8 cellular contexts compared by ENCODE assay signal in the genomic region with DNA sequence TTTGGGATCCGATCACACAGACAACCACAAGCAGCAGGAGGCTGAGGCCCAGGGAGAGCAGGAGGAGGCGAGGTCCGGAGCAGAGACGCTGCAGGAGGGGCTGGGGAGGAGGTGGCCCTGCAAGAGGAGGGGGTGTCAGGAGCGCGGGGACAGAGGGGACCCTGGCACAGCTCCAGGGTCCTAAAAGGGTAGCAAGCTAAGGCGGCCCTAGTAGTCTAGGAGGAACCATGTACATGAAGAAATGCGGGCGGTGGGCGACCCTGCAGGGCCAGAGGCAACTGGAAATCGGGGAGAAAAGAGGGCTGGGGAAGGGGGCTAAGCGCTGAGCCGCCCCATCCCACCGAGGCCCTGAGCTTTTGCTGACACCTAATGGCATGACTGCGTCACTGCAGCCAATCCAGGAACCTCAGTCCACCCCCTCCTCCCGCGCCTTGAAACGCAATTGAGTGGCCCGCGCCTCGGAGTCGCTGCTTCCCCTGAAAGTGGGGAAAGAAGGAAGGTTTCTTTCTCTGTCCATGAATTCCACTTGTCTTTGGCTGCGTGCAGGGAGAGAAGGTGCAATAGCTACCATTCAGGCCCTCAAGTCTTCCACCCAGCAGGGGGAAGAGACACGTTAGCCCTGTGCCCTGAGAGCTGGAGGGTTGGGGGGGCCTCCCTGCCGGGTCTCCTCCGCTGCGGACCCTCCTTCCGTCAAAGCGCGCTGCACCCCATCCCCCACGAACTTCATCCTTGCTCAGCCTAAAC. TPM values are rescaled to one million over a fixed set of nuclear protein-coding genes. Genes with fewer than 3 reads are reported as not detected.
A peak's percentile ranks its signal among the peaks of the same experiment; 100 is the strongest.
DNase-seq lines count a peak whose midpoint lies in the region; ATAC-seq and TF ChIP-seq lines count a peak whose summit lies in the region.

No MANE protein-coding gene starts in this region.

- no peak overlapping the region for H3K27ac Mint-ChIP-seq in Calu3 (ENCODE audit: unreplicated experiment)

- peaks cover 12% of the 10 kb centered on the region for H3K4me1 ChIP-seq in SJSA1 (replicated peaks)

- H3K27me3 Mint-ChIP-seq in Calu3 (ENCODE audit: unreplicated experiment): no peaks in the 10 kb centered on the region

- H3K4me1 Mint-ChIP-seq in Calu3 (ENCODE audit: low read depth, unreplicated experiment): no peaks in the 10 kb centered on the region

- no peak overlapping the region for H3K4me3 Mint-ChIP-seq in Calu3 (ENCODE audit: low read depth, unreplicated experiment)

- peaks cover 10% of the 10 kb centered on the region for H3K27me3 ChIP-seq in SJSA1 (replicated peaks)

- no peaks in the 10 kb centered on the region for H3K9me3 Mint-ChIP-seq in Calu3 (ENCODE audit: low read depth, unreplicated experiment)

- H3K9me3 ChIP-seq in SJSA1 (replicated peaks): no peaks in the 10 kb centered on the region

- H3K36me3 ChIP-seq in SJSA1: no peaks in the 10 kb centered on the region

- DNase-seq in Calu3 (peak; percentile 62), SJSA1 (ENCODE audit: low read depth in 1 of 2, low spot score in 2 of 2) (peak in 1 of 2 experiments; percentile 44), glomerular visceral epithelial cell (ENCODE audit: extremely low spot score) (peak; percentile 65), omental fat pad (ENCODE audit: low spot score) (peak; percentile 28), substantia nigra (lab: John Stamatoyannopoulos, UW) (peak in 34 of 49 donors; percentile 10 to 72 (median 40))
- peak; percentile 50 for DNase-seq in Jurkat, Clone E6-1 (ENCODE audit: low read depth, low spot score)
- peak; percentile 67 for DNase-seq in activated naive CD4-positive, alpha-beta T cell treated with anti-CD3 and anti-CD28 coated beads, Interleukin-2, amount 50 U/mL, for 16 hours

- intact Hi-C loops in Calu3 (cut with micrococcal nuclease; ENCODE audit: unreplicated experiment): no loop called here

- ATAC-seq in omental fat pad (ENCODE audit: low FRiP score) (peak; percentile 41), HG03095 (IDR thresholded peaks at IDR 0.05; ENCODE audit: unreplicated experiment) (no peak)

- TF ChIP-seq CTCF in Calu3 (IDR thresholded peaks at IDR 0.05; ENCODE audit: unreplicated experiment) (peak; percentile 65), omental fat pad (IDR thresholded peaks at IDR 0.05) (peak in 1 of 3 donors; percentile 31)

- BruUV-seq in Calu3 (replicated peaks; lab: Mats Ljungman, UMichigan): no TSS peak

- peak overlapping the region; percentile 57 for H3K4me3 ChIP-seq in Jurkat, Clone E6-1 (ENCODE audit: low read length)
- peak overlapping the region; percentile 26 for H3K4me3 ChIP-seq in SJSA1

- H3K27ac ChIP-seq in SJSA1: no peak overlapping the region
- no peak overlapping the region for H3K27ac ChIP-seq in substantia nigra (ENCODE audit: low read depth, low read length, poor library complexity, severe bottlenecking)

- CTCF ChIA-PET in Calu3 (lab: Charles Lee): interaction anchor here (1.0 to 2.6 kb wide), 4 partner anchors 13 to 266 kb away, joined by 3 to 20 read pairs (median 5); no protein-coding TSS in a partner anchor

- peaks cover 7% of the 10 kb centered on the region for H3K36me3 Mint-ChIP-seq in Calu3 (ENCODE audit: insufficient read depth, unreplicated experiment)

RNA-seq across cellular contexts. Expression of gene ASGR1, which starts 1.8 kb away (rescaled TPM):
- total RNA-seq in Calu3 (2022): 0.26 TPM in 1 of 2 replicates, not detected in the other
- 9.3 TPM for polyA plus RNA-seq in Jurkat, Clone E6-1 (2012; ENCODE audit: insufficient read depth, insufficient read length)
- total RNA-seq in SJSA1 (2014; rRNA removed; shearing (Covaris generic)): 0.16 TPM in 1 of 2 replicates, not detected in the other
- total RNA-seq in omental fat pad: 1 to 10 TPM in 3 of 4 donors, under 1 TPM in 1; 0.56 to 2.5 (median 1.4) TPM

RNA-seq across cellular contexts. Expression of gene DLG4, which starts 42.3 kb away (rescaled TPM):
- total RNA-seq in Calu3 (2022): 2.0 and 4.6 TPM in 2 replicates
- polyA plus RNA-seq in Jurkat, Clone E6-1 (2012; ENCODE audit: insufficient read depth, insufficient read length): 33.0 TPM
- total RNA-seq in SJSA1 (2014; rRNA removed; shearing (Covaris generic)): 8.9 and 9.3 TPM in 2 replicates
- 10 to 100 TPM in 3 of 4 donors, 1 to 10 TPM in 1; 8.7 to 12.5 (median 11.6) TPM for total RNA-seq in omental fat pad

RNA-seq across cellular contexts. Expression of gene ACADVL, which starts 42.4 kb away (rescaled TPM):
- total RNA-seq in Calu3 (2022) (552 and 615 TPM in 2 replicates), omental fat pad (100 to 1,000 TPM; 677 to 996 (median 722) TPM)
- 423 TPM for polyA plus RNA-seq in Jurkat, Clone E6-1 (2012; ENCODE audit: insufficient read depth, insufficient read length)
- total RNA-seq in SJSA1 (2014; rRNA removed; shearing (Covaris generic)): 205 and 227 TPM in 2 replicates

RNA-seq across cellular contexts. Expression of gene DVL2, which starts 56.9 kb away (rescaled TPM):
- total RNA-seq in Calu3 (2022): 44.8 and 45.7 TPM in 2 replicates
- 61.9 TPM for polyA plus RNA-seq in Jurkat, Clone E6-1 (2012; ENCODE audit: insufficient read depth, insufficient read length)
- 30.6 and 45.3 TPM in 2 replicates for total RNA-seq in SJSA1 (2014; rRNA removed; shearing (Covaris generic))
- 10 to 100 TPM; 22.7 to 41.6 (median 23.6) TPM for total RNA-seq in omental fat pad
